ENCODE assay signal across 14 cellular contexts in genomic region chr9:89433826-89434225, GRCh38.
A peak's percentile ranks its signal among the peaks of the same experiment; 100 is the strongest.
DNase-seq lines count a peak whose midpoint lies in the region; ATAC-seq and TF ChIP-seq lines count a peak whose summit lies in the region.
"Had no signal": no experiment of that assay in that cellular context is flagged by ENCODE, and none has a peak within 500 bp of the region (broad histone marks: within the 10 kb centered on the region; RNA-seq: fewer than 3 reads in every experiment).

No MANE protein-coding gene starts in this region.

- TF ChIP-seq EP300 in gastroesophageal sphincter (IDR thresholded peaks at IDR 0.05) = no peak

- no peaks in the 10 kb centered on the region for H3K36me3 ChIP-seq in gastroesophageal sphincter
- H3K36me3 ChIP-seq: heart left ventricle, thoracic aorta had no signal

- ATAC-seq in WTC11 (no peak), gastroesophageal sphincter (no peak), HG03095 (IDR thresholded peaks at IDR 0.05; ENCODE audit: unreplicated experiment) (no peak), foreskin keratinocyte (no peak)
- ATAC-seq: heart left ventricle had no signal

- H3K27ac ChIP-seq in gastroesophageal sphincter (no peak overlapping the region), foreskin keratinocyte (no peak overlapping the region)
- H3K27ac ChIP-seq: heart left ventricle, thoracic aorta had no signal

- peak overlapping the region; percentile 100 for H3K27ac Mint-ChIP-seq in WTC11
- H3K27ac Mint-ChIP-seq in CD14-positive monocyte = peak overlapping the region in 2 of 7 donors; percentile 19 to 45

- peak; percentile 12 for DNase-seq in AG04449 (ENCODE audit: low read depth, low spot score)
- peak; percentile 36 for DNase-seq in GM04503 (ENCODE audit: low read depth)
- no peak for DNase-seq in WTC11 (ENCODE audit: low spot score)
- peak; percentile 47 for DNase-seq in inferior parietal cortex (ENCODE audit: extremely low spot score)
- no peak for DNase-seq in CD14-positive monocyte (ENCODE audit: low spot score)
- DNase-seq in foreskin keratinocyte = no peak
- DNase-seq: activated gamma-delta T cell treated with Interleukin-2 at 50 U/mL for 16 hours; CD8-positive, alpha-beta memory T cell; MM.1S; retina had no signal

- intact Hi-C loops in CD14-positive monocyte (cut with micrococcal nuclease) = no loop called here

- TF ChIP-seq CTCF in AG04449 (IDR thresholded peaks at IDR 0.05; ENCODE audit: insufficient read depth, low read length, missing control alignments) (no peak), WTC11 (IDR thresholded peaks at IDR 0.05) (no peak), CD14-positive monocyte (IDR thresholded peaks at IDR 0.05) (no peak), gastroesophageal sphincter (IDR thresholded peaks at IDR 0.05) (no peak), foreskin keratinocyte (conservative IDR thresholded peaks at IDR 0.05) (no peak)

- H3K4me3 Mint-ChIP-seq in WTC11 = no peak overlapping the region
- H3K4me3 Mint-ChIP-seq in CD14-positive monocyte = no peak overlapping the region

- no peaks in the 10 kb centered on the region for H3K9me3 ChIP-seq in gastroesophageal sphincter
- H3K9me3 ChIP-seq: heart left ventricle, thoracic aorta had no signal

- POLR2A ChIA-PET in AG04449 (lab: Yijun Ruan, JAX) = no interaction called here
- POLR2A ChIA-PET in WTC11 (lab: Charles Lee) = no interaction called here

- H3K27me3 ChIP-seq in gastroesophageal sphincter (no peaks in the 10 kb centered on the region), foreskin keratinocyte (no peaks in the 10 kb centered on the region)
- H3K27me3 ChIP-seq: heart left ventricle had no signal

- H3K4me1 Mint-ChIP-seq in WTC11 (peaks cover 91% of the 10 kb centered on the region), CD14-positive monocyte (peaks cover 46% of the 10 kb centered on the region)

- 100% methylated on average over 1 of the region's 11 CpGs; no CpG with 5 or more reads in 1 of the 2 donors for WGBS in gastroesophageal sphincter (ENCODE audit: low coverage in 1 of 2), 2 donors

- no peak overlapping the region for H3K4me3 ChIP-seq in AG04449 (ENCODE audit: low read depth, low read length)
- H3K4me3 ChIP-seq in gastroesophageal sphincter = no peak overlapping the region
- H3K4me3 ChIP-seq: heart left ventricle, thoracic aorta had no signal

- no peaks in the 10 kb centered on the region for H3K9me3 Mint-ChIP-seq in WTC11
- H3K9me3 Mint-ChIP-seq in CD14-positive monocyte = no peaks in the 10 kb centered on the region
- H3K9me3 Mint-ChIP-seq: CD8-positive, alpha-beta memory T cell had no signal

- peaks cover 0 to 20% (median 0%) of the 10 kb centered on the region in 3 donors for H3K4me1 ChIP-seq in gastroesophageal sphincter
- no peaks in the 10 kb centered on the region for H3K4me1 ChIP-seq in foreskin keratinocyte

- no peak for TF ChIP-seq POLR2A in gastroesophageal sphincter (IDR thresholded peaks at IDR 0.05)

- H3K27me3 Mint-ChIP-seq in WTC11 (ENCODE audit: low read depth) = no peaks in the 10 kb centered on the region
- no peaks in the 10 kb centered on the region for H3K27me3 Mint-ChIP-seq in CD14-positive monocyte (ENCODE audit: low read depth in 3 of 3)
- H3K27me3 Mint-ChIP-seq: CD8-positive, alpha-beta memory T cell had no signal

- CTCF ChIA-PET in AG04449 (lab: Yijun Ruan, JAX) (no interaction called here), WTC11 (lab: Charles Lee) (interaction anchor here (3.1 kb wide), 1 partner anchor 115 kb away, joined by 16 read pairs; no protein-coding TSS in a partner anchor)

- H3K36me3 Mint-ChIP-seq in WTC11 (no peaks in the 10 kb centered on the region), CD14-positive monocyte (peaks cover 38 to 59% of the 10 kb centered on the region in 2 donors)

TF ChIP-seq in WTC11, 78 proteins besides CTCF, POLR2A, EP300 and RAD21:
- no peak for TF ChIP-seq ZNF423 (CRISPR knock-in tag; IDR thresholded peaks at IDR 0.05)
- TF ChIP-seq IRF2 (CRISPR knock-in tag; IDR thresholded peaks at IDR 0.05; ENCODE audit: borderline replicate concordance, low read depth) = no peak
- no peak for TF ChIP-seq HMGXB4 (CRISPR knock-in tag; IDR thresholded peaks at IDR 0.05)
- no peak for TF ChIP-seq MLX (CRISPR knock-in tag; IDR thresholded peaks at IDR 0.05)
- no peak for TF ChIP-seq CREB1 (CRISPR knock-in tag; IDR thresholded peaks at IDR 0.05)

Comparison
In these comparisons a context has a peak if more than half of its experiments do, and no peak if none do; other contexts are left out.
1. DNase-seq: peak in AG04449 (single experiment), GM04503 (single experiment) and inferior parietal cortex (single experiment); none in WTC11 (single experiment), CD14-positive monocyte (single experiment) and foreskin keratinocyte (0 of 2).